ENCODE assay signal across 8 cellular contexts in genomic region chr5:127290019-127290945, GRCh38. TPM values are rescaled to one million over a fixed set of nuclear protein-coding genes. Genes with fewer than 3 reads are reported as not detected.
DNase-seq lines count a peak whose midpoint lies in the region; ATAC-seq lines count a peak whose summit lies in the region.

TSS of gene MEGF10 (plus strand) at chr5:127290796. CDS start at chr5:127331309, 40,513 bp downstream.

- H3K27me3 Mint-ChIP-seq in stimulated activated naive CD8-positive, alpha-beta T cell treated with anti-CD3 and anti-CD28 coated beads, Interleukin-15, Interleukin-2, amounts not matched to agents 100 ng/mL and 50 ng/mL, for 24 hours, result peaks cover 68% of the 10 kb centered on the region
- H3K27me3 Mint-ChIP-seq in effector memory CD8-positive, alpha-beta T cell, result peaks cover 65 to 72% of the 10 kb centered on the region in 2 donors

- ATAC-seq in GM18498 (IDR thresholded peaks at IDR 0.05; ENCODE audit: unreplicated experiment), result peak; percentile 60
- ATAC-seq in GM18870 (IDR thresholded peaks at IDR 0.05; ENCODE audit: unreplicated experiment), result no peak
- no peak for ATAC-seq in effector memory CD8-positive, alpha-beta T cell (replicated peaks)

- H3K4me3 Mint-ChIP-seq in stimulated activated naive CD8-positive, alpha-beta T cell treated with anti-CD3 and anti-CD28 coated beads, Interleukin-15, Interleukin-2, amounts not matched to agents 100 ng/mL and 50 ng/mL, for 24 hours, result peak within 1 kb of the TSS; percentile 60
- no peak within 1 kb of the TSS for H3K4me3 Mint-ChIP-seq in effector memory CD8-positive, alpha-beta T cell

- no peaks in the 10 kb centered on the region for H3K27me3 ChIP-seq in layer of hippocampus (ENCODE audit: control insufficient read depth, insufficient read depth, low read length)

- no peak within 1 kb of the TSS for H3K27ac Mint-ChIP-seq in stimulated activated naive CD8-positive, alpha-beta T cell treated with anti-CD3 and anti-CD28 coated beads, Interleukin-15, Interleukin-2, amounts not matched to agents 100 ng/mL and 50 ng/mL, for 24 hours
- H3K27ac Mint-ChIP-seq in effector memory CD8-positive, alpha-beta T cell, result no peak within 1 kb of the TSS

- peak; percentile 72 for DNase-seq in AG08395 (ENCODE audit: low spot score)
- DNase-seq in NCI-H526 (lab: John Stamatoyannopoulos, UW), result peak; percentile 19 to 67
- peak; percentile 9 for DNase-seq in cerebellum (ENCODE audit: low spot score)
- DNase-seq in effector memory CD8-positive, alpha-beta T cell, result no peak

- H3K9me3 Mint-ChIP-seq in stimulated activated naive CD8-positive, alpha-beta T cell treated with anti-CD3 and anti-CD28 coated beads, Interleukin-15, Interleukin-2, amounts not matched to agents 100 ng/mL and 50 ng/mL, for 24 hours, result no peaks in the 10 kb centered on the region
- H3K9me3 Mint-ChIP-seq in effector memory CD8-positive, alpha-beta T cell, result peaks cover 0 to 3% of the 10 kb centered on the region in 2 donors

- no peaks in the 10 kb centered on the region for H3K36me3 Mint-ChIP-seq in stimulated activated naive CD8-positive, alpha-beta T cell treated with anti-CD3 and anti-CD28 coated beads, Interleukin-15, Interleukin-2, amounts not matched to agents 100 ng/mL and 50 ng/mL, for 24 hours (ENCODE audit: low read depth)
- no peaks in the 10 kb centered on the region for H3K36me3 Mint-ChIP-seq in effector memory CD8-positive, alpha-beta T cell (ENCODE audit: insufficient read depth)

- H3K27ac ChIP-seq in layer of hippocampus (ENCODE audit: low read depth, low read length), result peak within 1 kb of the TSS; percentile 93

- peaks cover 8% of the 10 kb centered on the region for H3K4me1 Mint-ChIP-seq in stimulated activated naive CD8-positive, alpha-beta T cell treated with anti-CD3 and anti-CD28 coated beads, Interleukin-15, Interleukin-2, amounts not matched to agents 100 ng/mL and 50 ng/mL, for 24 hours (ENCODE audit: low read depth)
- peaks cover 0 to 5% of the 10 kb centered on the region in 2 donors for H3K4me1 Mint-ChIP-seq in effector memory CD8-positive, alpha-beta T cell (ENCODE audit: low read depth in 2 of 2)

RNA-seq across cellular contexts. Expression of gene MEGF10, which starts in this region (rescaled TPM):
- 72.2 TPM for total RNA-seq in cerebellum

Comparison
In these comparisons a context has a peak if more than half of its experiments do, and no peak if none do; other contexts are left out.
1. DNase-seq: peak in AG08395 (single experiment), NCI-H526 (2 of 2) and cerebellum (single experiment); none in effector memory CD8-positive, alpha-beta T cell (0 of 3).